In genomic region chr7:115340828-115341227, GRCh38 we compare ENCODE assay signal across 9 cellular contexts.
DNase-seq lines count a peak whose midpoint lies in the region; ATAC-seq and TF ChIP-seq lines count a peak whose summit lies in the region.
"Had no signal": no experiment of that assay in that cellular context is flagged by ENCODE, and none has a peak within 500 bp of the region (broad histone marks: within the 10 kb centered on the region; RNA-seq: fewer than 3 reads in every experiment).

No MANE protein-coding gene starts in this region.

- no peak overlapping the region for H3K4me3 ChIP-seq in GM12865 (ENCODE audit: low read depth, low read length)
- no peak overlapping the region for H3K4me3 ChIP-seq in astrocyte of the cerebellum (ENCODE audit: low read depth, low read length)
- H3K4me3 ChIP-seq in osteoblast (ENCODE audit: insufficient read depth, low read length), result no peak overlapping the region
- H3K4me3 ChIP-seq in ovary, result no peak overlapping the region

- WGBS in ovary, 3 donors, result 85 to 93% (median 91%) methylated on average over 4 of the region's 4 CpGs

- no peak overlapping the region for H3K27ac ChIP-seq in osteoblast (ENCODE audit: low read depth, low read length)
- no peak overlapping the region for H3K27ac ChIP-seq in ovary

- intact Hi-C loops in ovary (cut with DNase I), result no loop called here

- no peaks in the 10 kb centered on the region for H4K20me1 ChIP-seq in osteoblast (ENCODE audit: insufficient read depth, low read length)

- H2AFZ ChIP-seq in osteoblast (ENCODE audit: low read length), result peak overlapping the region; percentile 45

- TF ChIP-seq POLR2A in ovary (IDR thresholded peaks at IDR 0.05), result no peak

- peak; percentile 68 for ATAC-seq in HG03175 (IDR thresholded peaks at IDR 0.05; ENCODE audit: unreplicated experiment)

- TF ChIP-seq CTCF in GM12865 (IDR thresholded peaks at IDR 0.05; ENCODE audit: insufficient read depth, low read depth, low read length, missing control alignments), result peak; percentile 31
- TF ChIP-seq CTCF in astrocyte of the cerebellum (IDR thresholded peaks at IDR 0.05; ENCODE audit: low read depth, low read length, missing control alignments), result peak; percentile 24
- TF ChIP-seq CTCF in osteoblast (IDR thresholded peaks at IDR 0.05; ENCODE audit: extremely low read depth, low read depth, low read length), result peak; percentile 30
- no peak for TF ChIP-seq CTCF in ovary (IDR thresholded peaks at IDR 0.05)

- H3K27me3 ChIP-seq in osteoblast (ENCODE audit: insufficient read depth, low read length) (no peaks in the 10 kb centered on the region), ovary (no peaks in the 10 kb centered on the region)

- H3K4me1 ChIP-seq in osteoblast (ENCODE audit: insufficient read depth, low read length) (peaks cover 5% of the 10 kb centered on the region), ovary (ENCODE audit: insufficient read depth) (no peaks in the 10 kb centered on the region)

- H3K9me3 ChIP-seq in osteoblast (ENCODE audit: low read depth, low read length), result no peaks in the 10 kb centered on the region
- H3K9me3 ChIP-seq in ovary, result no peaks in the 10 kb centered on the region

- no peak overlapping the region for H3K4me2 ChIP-seq in osteoblast (ENCODE audit: insufficient read depth, low read length)

- TF ChIP-seq EP300 in ovary (IDR thresholded peaks at IDR 0.05), result no peak

- DNase-seq in GM12865 (ENCODE audit: low read depth), result no peak
- DNase-seq in astrocyte of the cerebellum (ENCODE audit: low read depth), result peak; percentile 59
- DNase-seq in osteoblast (ENCODE audit: insufficient read length, low spot score, missing footprints), result peak; percentile 23
- DNase-seq in midbrain (lab: John Stamatoyannopoulos, UW), result no peak
- DNase-seq in NCI-H1930 (lab: John Stamatoyannopoulos, UW), result no peak
- DNase-seq in ovary, result no peak
- DNase-seq: activated T-cell treated with anti-CD3 and anti-CD28 coated beads for 4 hours, NCI-H774 had no signal

- in situ Hi-C loops in astrocyte of the cerebellum (cut with HindIII; ENCODE audit: low sequenced_read_pairs), result no loop called here

- no peaks in the 10 kb centered on the region for H3K79me2 ChIP-seq in osteoblast (ENCODE audit: insufficient read depth, low read length)

- no peaks in the 10 kb centered on the region for H3K36me3 ChIP-seq in osteoblast (ENCODE audit: insufficient read depth, low read length)
- no peaks in the 10 kb centered on the region for H3K36me3 ChIP-seq in ovary

Comparison
In these comparisons a context has a peak if more than half of its experiments do, and no peak if none do; other contexts are left out.
1. DNase-seq: peak in astrocyte of the cerebellum (single experiment) and osteoblast (single experiment); none in GM12865 (single experiment), midbrain (single experiment), NCI-H1930 (0 of 2) and ovary (0 of 5).
2. CTCF ChIP-seq: peak in GM12865 (single experiment), astrocyte of the cerebellum (single experiment) and osteoblast (single experiment); none in ovary (0 of 3).